In genomic region chrX:30931920-30932319, GRCh38 we compare ENCODE assay signal across 21 cellular contexts. TPM values are rescaled to one million over a fixed set of nuclear protein-coding genes. Genes with fewer than 3 reads are reported as not detected.
DNase-seq lines count a peak whose midpoint lies in the region; ATAC-seq, FAIRE-seq and TF ChIP-seq lines count a peak whose summit lies in the region.
"Had no signal": no experiment of that assay in that cellular context is flagged by ENCODE, and none has a peak within 500 bp of the region (broad histone marks: within the 10 kb centered on the region; RNA-seq: fewer than 3 reads in every experiment).

No MANE protein-coding gene starts in this region.

- no peak overlapping the region for H3K4me3 Mint-ChIP-seq in Caco-2 (ENCODE audit: unreplicated experiment)
- H3K4me3 Mint-ChIP-seq: CD14-positive monocyte; CD4-positive, alpha-beta memory T cell; H9 had no signal

- no peaks in the 10 kb centered on the region for H4K20me1 ChIP-seq in GM23248 (ENCODE audit: insufficient read depth)
- H4K20me1 ChIP-seq: BLaER1 had no signal

- H3K9me2 ChIP-seq in GM23248 (ENCODE audit: insufficient read depth): no peaks in the 10 kb centered on the region

- no peaks in the 10 kb centered on the region for H3K9me3 Mint-ChIP-seq in Caco-2 (ENCODE audit: unreplicated experiment)
- H3K9me3 Mint-ChIP-seq: CD4-positive, alpha-beta memory T cell had no signal

- no peaks in the 10 kb centered on the region for H3K36me3 ChIP-seq in Caco-2 (ENCODE audit: control insufficient read depth, insufficient read depth, low read length)
- no peaks in the 10 kb centered on the region for H3K36me3 ChIP-seq in GM23248 (ENCODE audit: low read depth)
- H3K36me3 ChIP-seq: BLaER1 had no signal

- H3K9me3 ChIP-seq in Caco-2: no peaks in the 10 kb centered on the region
- no peaks in the 10 kb centered on the region for H3K9me3 ChIP-seq in GM23248 (ENCODE audit: low read depth)
- H3K9me3 ChIP-seq: BLaER1 had no signal

- no peak overlapping the region for H3K9ac ChIP-seq in GM23248
- H3K9ac ChIP-seq: BLaER1 had no signal

- no peak overlapping the region for H3K4me2 ChIP-seq in GM23248 (ENCODE audit: unreplicated experiment)
- H3K4me2 ChIP-seq: BLaER1 had no signal

- H3K27ac ChIP-seq in GM23248: no peak overlapping the region
- H3K27ac ChIP-seq: BLaER1 had no signal

- H3K36me3 Mint-ChIP-seq in Caco-2 (ENCODE audit: insufficient read depth, unreplicated experiment): no peaks in the 10 kb centered on the region
- H3K36me3 Mint-ChIP-seq: CD14-positive monocyte; CD4-positive, alpha-beta memory T cell had no signal

- H3K79me2 ChIP-seq in GM23248 (ENCODE audit: insufficient read depth): no peaks in the 10 kb centered on the region

- CTCF ChIA-PET in Caco-2 (lab: Charles Lee): no interaction called here

- no TSS peak for BruUV-seq in Caco-2 (replicated peaks; lab: Mats Ljungman, UMichigan)

- H3K4me3 ChIP-seq in Caco-2 (ENCODE audit: low read depth, low read length) (no peak overlapping the region), GM23248 (no peak overlapping the region)
- H3K4me3 ChIP-seq: BLaER1, K562 had no signal

- ATAC-seq in HG03378 (IDR thresholded peaks at IDR 0.05; ENCODE audit: unreplicated experiment) (no peak), GM19463 (IDR thresholded peaks at IDR 0.05; ENCODE audit: unreplicated experiment) (no peak)
- ATAC-seq: K562 had no signal

- intact Hi-C loops in Caco-2 (cut with micrococcal nuclease; ENCODE audit: unreplicated experiment): no loop called here

- no peaks in the 10 kb centered on the region for H3K27me3 ChIP-seq in Caco-2 (replicated peaks; ENCODE audit: control insufficient read depth, insufficient read depth, low read length)
- H3K27me3 ChIP-seq in GM23248 (replicated peaks; ENCODE audit: insufficient read depth): no peaks in the 10 kb centered on the region
- H3K27me3 ChIP-seq: BLaER1 had no signal

- H3K4me1 Mint-ChIP-seq in Caco-2 (ENCODE audit: low read depth, unreplicated experiment): peaks cover 17% of the 10 kb centered on the region
- H3K4me1 Mint-ChIP-seq: CD14-positive monocyte; CD4-positive, alpha-beta memory T cell; H9 had no signal

- H3K27ac Mint-ChIP-seq in Caco-2 (ENCODE audit: unreplicated experiment): peak overlapping the region; percentile 71
- H3K27ac Mint-ChIP-seq: CD14-positive monocyte; CD4-positive, alpha-beta memory T cell; H9 had no signal

- POLR2A ChIA-PET in Caco-2 (lab: Charles Lee): interaction anchor here (1.0 kb wide), 1 partner anchor 43 kb away, joined by 3 read pairs; the partner anchor contains the start of gene TAB3

- no peak for DNase-seq in Caco-2
- DNase-seq in GM18507 (ENCODE audit: extremely low spot score, insufficient read length, low read depth): no peak
- DNase-seq in NOMO-1 treated with dmso at 0.1 percent for 144 hours (lab: John Stamatoyannopoulos, UW; ENCODE audit: unreplicated experiment): peak; percentile 61
- peak; percentile 25 for DNase-seq in kidney tubule cell (ENCODE audit: low spot score)
- no peak for DNase-seq in GM23248
- DNase-seq in pons (ENCODE audit: low spot score): no peak
- DNase-seq: 8988T; CD4-positive, alpha-beta memory T cell; DMS 273 treated with DMSO at 0.1 percent for 48 hours; DMS53; DND-41; H9; IMR-90 had no signal

- H3K27me3 Mint-ChIP-seq in Caco-2 (ENCODE audit: insufficient read depth, unreplicated experiment): no peaks in the 10 kb centered on the region
- H3K27me3 Mint-ChIP-seq: CD4-positive, alpha-beta memory T cell had no signal

- H3K4me1 ChIP-seq in Caco-2 (peaks cover 31% of the 10 kb centered on the region), GM23248 (ENCODE audit: insufficient read depth) (no peaks in the 10 kb centered on the region)
- H3K4me1 ChIP-seq: BLaER1 had no signal

- TF ChIP-seq CTCF in Caco-2 (IDR thresholded peaks at IDR 0.05; ENCODE audit: insufficient read depth in 1 of 2, low read depth in 1 of 2, low read length in 1 of 2, severe bottlenecking in 1 of 2, unreplicated experiment in 1 of 2): no peak

- no peaks in the 10 kb centered on the region for H3F3A ChIP-seq in GM23248 (ENCODE audit: insufficient read depth)

- in situ Hi-C loops in GM23248 (cut with MboI): no loop called here

- WGBS in GM23248 (ENCODE audit: low coverage in 1 of 2, low lambda C conversion rate in 2 of 2, missing lambda C conversion rate in 2 of 2), 2 experiments: 18 to 33% methylated on average over 1 of the region's 1 CpG

- FAIRE-seq in GM18507 (lab: Jason Lieb, UNC): peak; percentile 72
- FAIRE-seq: G401.6, GM12891, H1, K562 had no signal

- no peak overlapping the region for H2AFZ ChIP-seq in GM23248

RNA-seq across cellular contexts. Expression of gene TAB3, which starts 42.9 kb away (rescaled TPM):
- 14.8 TPM in 2 replicates for total RNA-seq in Caco-2 (2022)
- total RNA-seq in GM23248 (2014; rRNA removed; shearing (Covaris generic)): 20.4 and 20.9 TPM in 2 replicates
- polyA plus RNA-seq in GM23248 (2016; fragmentation: Nextera tagmentation; extraction: Ambion mirVana): 4.2 and 4.3 TPM in 2 replicates

Comparison
In these comparisons a context has a peak if more than half of its experiments do, and no peak if none do; other contexts are left out.
1. DNase-seq: peak in NOMO-1 treated with dmso at 0.1 percent for 144 hours (single experiment) and kidney tubule cell (single experiment); none in Caco-2 (0 of 2), GM18507 (single experiment), GM23248 (single experiment) and pons (single experiment).